In the genomic region with DNA sequence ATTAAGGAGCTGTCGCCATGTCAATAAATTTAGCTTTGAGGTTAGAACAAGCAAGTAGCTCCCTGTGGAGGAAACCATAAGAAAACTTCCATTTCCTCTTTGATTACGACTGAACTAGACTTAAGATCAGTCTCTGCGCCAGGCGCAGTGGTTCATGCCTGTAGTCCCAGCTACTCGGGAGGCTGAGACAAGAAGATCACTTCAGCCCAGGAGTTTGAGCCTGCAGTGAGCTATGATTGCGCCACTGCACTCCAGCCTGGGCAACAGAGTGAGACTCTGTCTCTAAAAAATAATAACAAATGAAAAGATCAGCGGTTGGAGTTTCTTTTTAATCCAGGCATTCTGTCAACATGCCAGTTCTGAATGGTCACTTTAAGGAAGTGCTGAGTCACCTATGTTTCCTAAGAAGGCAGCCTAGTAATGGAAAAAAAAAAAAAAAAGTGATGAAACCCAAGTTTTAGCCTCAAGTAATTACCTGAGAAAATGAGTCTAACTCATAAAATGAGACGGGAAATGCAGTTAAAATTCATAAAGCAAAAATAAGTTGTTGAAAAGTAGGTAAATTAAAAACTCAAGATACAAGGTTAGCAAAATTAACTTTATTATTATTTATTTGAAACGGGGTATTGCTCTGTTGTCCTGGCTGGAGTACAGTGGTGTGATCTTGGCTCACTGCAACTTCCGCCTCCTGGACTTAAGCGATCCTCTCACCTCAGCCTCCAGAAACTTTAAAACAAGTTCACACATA, we compare ENCODE assay signal across 1 cellular context.
A peak's percentile ranks its signal among the peaks of the same experiment; 100 is the strongest.
TF ChIP-seq lines count a peak whose summit lies in the region.

No MANE protein-coding gene starts in this region.

TF ChIP-seq in endothelial cell of umbilical vein, 7 proteins besides CTCF, POLR2A, EP300 and RAD21 (continued from another document):
- TF ChIP-seq FOS (IDR thresholded peaks at IDR 0.05; ENCODE audit: borderline replicate concordance, insufficient read depth, low read length) (peak; percentile 71), JUN (IDR thresholded peaks at IDR 0.05; ENCODE audit: borderline replicate concordance, insufficient read depth, insufficient read length, low read depth) (peak; percentile 84), EZH2 (IDR thresholded peaks at IDR 0.05; ENCODE audit: borderline replicate concordance, low read depth, low read length, severe bottlenecking) (no peak), POLR2AphosphoS5 (IDR thresholded peaks at IDR 0.05; ENCODE audit: insufficient read depth, low read depth, low read length) (peak; percentile 35), GATA2 (IDR thresholded peaks at IDR 0.05; ENCODE audit: insufficient read depth, insufficient read length, low read depth, low read length) (no peak), MYC (IDR thresholded peaks at IDR 0.05; ENCODE audit: low read depth, low read length) (no peak)
